In genomic region chr22:39314251-39314971, GRCh38 we compare ENCODE assay signal across 1 cellular context.
TF ChIP-seq lines count a peak whose summit lies in the region.

No MANE protein-coding gene starts in this region.

TF ChIP-seq in A549, 52 proteins besides CTCF, POLR2A, EP300 and RAD21 (continued from another document):
- TF ChIP-seq KDM5A (IDR thresholded peaks at IDR 0.05) (no peak), HOXB13 (CRISPR knock-in tag; IDR thresholded peaks at IDR 0.05; ENCODE audit: low read depth) (no peak)
- TF ChIP-seq, protein P1, sequence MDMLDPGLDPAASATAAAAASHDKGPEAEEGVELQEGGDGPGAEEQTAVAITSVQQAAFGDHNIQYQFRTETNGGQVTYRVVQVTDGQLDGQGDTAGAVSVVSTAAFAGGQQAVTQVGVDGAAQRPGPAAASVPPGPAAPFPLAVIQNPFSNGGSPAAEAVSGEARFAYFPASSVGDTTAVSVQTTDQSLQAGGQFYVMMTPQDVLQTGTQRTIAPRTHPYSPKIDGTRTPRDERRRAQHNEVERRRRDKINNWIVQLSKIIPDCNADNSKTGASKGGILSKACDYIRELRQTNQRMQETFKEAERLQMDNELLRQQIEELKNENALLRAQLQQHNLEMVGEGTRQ (IDR thresholded peaks at IDR 0.05), result no peak
